In the genomic region with DNA sequence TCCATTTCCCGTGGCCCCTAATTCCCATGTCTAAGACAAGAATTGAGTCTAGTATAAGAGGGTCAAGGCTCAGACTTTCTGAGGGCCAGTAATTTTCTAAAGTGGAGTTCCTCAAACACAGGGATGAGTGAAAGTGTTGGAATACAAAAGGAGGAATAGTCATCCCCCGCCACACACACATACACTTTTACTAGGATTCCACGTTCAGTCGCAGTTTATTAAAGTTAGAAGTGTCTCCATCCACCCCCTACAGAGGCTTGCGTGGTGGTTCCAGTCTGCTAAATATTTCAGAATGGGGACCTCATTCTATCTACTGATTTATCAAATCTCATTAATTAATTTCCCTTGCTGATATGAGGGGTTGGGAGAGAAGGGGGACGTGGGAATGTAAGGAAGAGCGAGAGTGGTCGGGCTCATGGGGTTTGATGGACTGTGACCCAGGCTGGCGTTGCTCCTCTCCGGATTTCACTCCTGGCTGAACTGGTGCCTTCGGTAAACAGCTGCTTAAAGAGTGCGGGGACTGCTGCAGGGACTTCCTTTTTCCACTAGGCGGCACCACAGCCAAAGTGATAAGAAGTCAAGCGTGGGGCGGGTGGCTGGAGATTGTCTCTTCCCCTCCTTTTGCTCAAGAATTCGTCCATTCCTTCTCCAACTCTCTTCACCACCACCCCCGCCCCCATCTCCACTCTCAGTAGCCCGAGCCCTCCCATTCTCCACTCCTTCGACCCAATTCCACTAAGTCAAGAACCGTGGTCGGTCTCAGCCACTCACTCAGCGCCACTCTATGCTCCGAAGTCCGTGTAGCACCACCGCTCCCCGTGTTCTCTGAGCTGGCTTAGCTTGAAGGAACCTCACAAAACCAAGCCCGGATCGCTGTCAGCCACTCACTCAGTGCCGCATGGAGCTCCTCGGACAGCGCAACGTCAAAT, we compare ENCODE assay signal across 1 cellular context.
A peak's percentile ranks its signal among the peaks of the same experiment; 100 is the strongest.
TF ChIP-seq lines count a peak whose summit lies in the region.

No MANE protein-coding gene starts in this region.

TF ChIP-seq in GM12878, 131 proteins besides CTCF, POLR2A, EP300 and RAD21 (continued from another document and continues in another):
- TF ChIP-seq, protein P1, sequence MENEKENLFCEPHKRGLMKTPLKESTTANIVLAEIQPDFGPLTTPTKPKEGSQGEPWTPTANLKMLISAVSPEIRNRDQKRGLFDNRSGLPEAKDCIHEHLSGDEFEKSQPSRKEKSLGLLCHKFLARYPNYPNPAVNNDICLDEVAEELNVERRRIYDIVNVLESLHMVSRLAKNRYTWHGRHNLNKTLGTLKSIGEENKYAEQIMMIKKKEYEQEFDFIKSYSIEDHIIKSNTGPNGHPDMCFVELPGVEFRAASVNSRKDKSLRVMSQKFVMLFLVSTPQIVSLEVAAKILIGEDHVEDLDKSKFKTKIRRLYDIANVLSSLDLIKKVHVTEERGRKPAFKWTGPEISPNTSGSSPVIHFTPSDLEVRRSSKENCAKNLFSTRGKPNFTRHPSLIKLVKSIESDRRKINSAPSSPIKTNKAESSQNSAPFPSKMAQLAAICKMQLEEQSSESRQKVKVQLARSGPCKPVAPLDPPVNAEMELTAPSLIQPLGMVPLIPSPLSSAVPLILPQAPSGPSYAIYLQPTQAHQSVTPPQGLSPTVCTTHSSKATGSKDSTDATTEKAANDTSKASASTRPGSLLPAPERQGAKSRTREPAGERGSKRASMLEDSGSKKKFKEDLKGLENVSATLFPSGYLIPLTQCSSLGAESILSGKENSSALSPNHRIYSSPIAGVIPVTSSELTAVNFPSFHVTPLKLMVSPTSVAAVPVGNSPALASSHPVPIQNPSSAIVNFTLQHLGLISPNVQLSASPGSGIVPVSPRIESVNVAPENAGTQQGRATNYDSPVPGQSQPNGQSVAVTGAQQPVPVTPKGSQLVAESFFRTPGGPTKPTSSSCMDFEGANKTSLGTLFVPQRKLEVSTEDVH (IDR thresholded peaks at IDR 0.05; ENCODE audit: low read depth, partially characterized antibody) = no peak
- TF ChIP-seq, protein P2, sequence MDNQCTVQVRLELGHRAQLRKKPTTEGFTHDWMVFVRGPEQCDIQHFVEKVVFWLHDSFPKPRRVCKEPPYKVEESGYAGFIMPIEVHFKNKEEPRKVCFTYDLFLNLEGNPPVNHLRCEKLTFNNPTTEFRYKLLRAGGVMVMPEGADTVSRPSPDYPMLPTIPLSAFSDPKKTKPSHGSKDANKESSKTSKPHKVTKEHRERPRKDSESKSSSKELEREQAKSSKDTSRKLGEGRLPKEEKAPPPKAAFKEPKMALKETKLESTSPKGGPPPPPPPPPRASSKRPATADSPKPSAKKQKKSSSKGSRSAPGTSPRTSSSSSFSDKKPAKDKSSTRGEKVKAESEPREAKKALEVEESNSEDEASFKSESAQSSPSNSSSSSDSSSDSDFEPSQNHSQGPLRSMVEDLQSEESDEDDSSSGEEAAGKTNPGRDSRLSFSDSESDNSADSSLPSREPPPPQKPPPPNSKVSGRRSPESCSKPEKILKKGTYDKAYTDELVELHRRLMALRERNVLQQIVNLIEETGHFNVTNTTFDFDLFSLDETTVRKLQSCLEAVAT (IDR thresholded peaks at IDR 0.05) = peak; percentile 73; the same call in 1 of the 2 replicates
- TF ChIP-seq MEF2B (IDR thresholded peaks at IDR 0.05; ENCODE audit: partially characterized antibody, poor library complexity, severe bottlenecking) (no peak), HDAC2 (IDR thresholded peaks at IDR 0.05) (no peak), NFIC (IDR thresholded peaks at IDR 0.05; ENCODE audit: low read depth, low read length) (no peak), RELA (IDR thresholded peaks at IDR 0.05; ENCODE audit: borderline replicate concordance, partially characterized antibody) (peak; percentile 29), EGR1 (IDR thresholded peaks at IDR 0.05; ENCODE audit: borderline replicate concordance in 1 of 2, low read depth in 2 of 2, low read length in 2 of 2) (no peak), ETV6 (conservative IDR thresholded peaks at IDR 0.05 in 1 of 2, IDR thresholded peaks at IDR 0.05 in 1 of 2; ENCODE audit: borderline replicate concordance in 1 of 2, low read depth in 1 of 2) (no peak), NR2C1 (IDR thresholded peaks at IDR 0.05) (no peak), ZNF217 (IDR thresholded peaks at IDR 0.05) (no peak), TARDBP (IDR thresholded peaks at IDR 0.05; ENCODE audit: borderline replicate concordance) (no peak), DPF2 (IDR thresholded peaks at IDR 0.05) (no peak), PML (IDR thresholded peaks at IDR 0.05; ENCODE audit: low read length) (no peak), TAF1 (IDR thresholded peaks at IDR 0.05; ENCODE audit: borderline replicate concordance, low read depth, low read length) (no peak), YY1 (IDR thresholded peaks at IDR 0.05; ENCODE audit: low read depth, low read length) (peak; percentile 63; the same call in 1 of the 2 replicates), SREBF1 (IDR thresholded peaks at IDR 0.05; ENCODE audit: low read length) (no peak), STAT3 (IDR thresholded peaks at IDR 0.05; ENCODE audit: low read depth, low read length) (no peak), CREM (IDR thresholded peaks at IDR 0.05; ENCODE audit: low read depth) (no peak), PAX8 (IDR thresholded peaks at IDR 0.05) (no peak), RFX5 (IDR thresholded peaks at IDR 0.05; ENCODE audit: low read depth, low read length) (no peak), NR2C2 (IDR thresholded peaks at IDR 0.05; ENCODE audit: borderline replicate concordance, control insufficient read depth, insufficient read length, low read depth) (no peak)
- TF ChIP-seq, protein P3, sequence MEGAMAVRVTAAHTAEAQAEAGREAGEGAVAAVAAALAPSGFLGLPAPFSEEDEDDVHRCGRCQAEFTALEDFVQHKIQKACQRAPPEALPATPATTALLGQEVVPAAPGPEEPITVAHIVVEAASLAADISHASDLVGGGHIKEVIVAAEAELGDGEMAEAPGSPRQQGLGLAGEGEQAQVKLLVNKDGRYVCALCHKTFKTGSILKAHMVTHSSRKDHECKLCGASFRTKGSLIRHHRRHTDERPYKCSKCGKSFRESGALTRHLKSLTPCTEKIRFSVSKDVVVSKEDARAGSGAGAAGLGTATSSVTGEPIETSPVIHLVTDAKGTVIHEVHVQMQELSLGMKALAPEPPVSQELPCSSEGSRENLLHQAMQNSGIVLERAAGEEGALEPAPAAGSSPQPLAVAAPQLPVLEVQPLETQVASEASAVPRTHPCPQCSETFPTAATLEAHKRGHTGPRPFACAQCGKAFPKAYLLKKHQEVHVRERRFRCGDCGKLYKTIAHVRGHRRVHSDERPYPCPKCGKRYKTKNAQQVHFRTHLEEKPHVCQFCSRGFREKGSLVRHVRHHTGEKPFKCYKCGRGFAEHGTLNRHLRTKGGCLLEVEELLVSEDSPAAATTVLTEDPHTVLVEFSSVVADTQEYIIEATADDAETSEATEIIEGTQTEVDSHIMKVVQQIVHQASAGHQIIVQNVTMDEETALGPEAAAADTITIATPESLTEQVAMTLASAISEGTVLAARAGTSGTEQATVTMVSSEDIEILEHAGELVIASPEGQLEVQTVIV (IDR thresholded peaks at IDR 0.05; ENCODE audit: borderline replicate concordance, partially characterized antibody) = no peak
- TF ChIP-seq, protein P4, sequence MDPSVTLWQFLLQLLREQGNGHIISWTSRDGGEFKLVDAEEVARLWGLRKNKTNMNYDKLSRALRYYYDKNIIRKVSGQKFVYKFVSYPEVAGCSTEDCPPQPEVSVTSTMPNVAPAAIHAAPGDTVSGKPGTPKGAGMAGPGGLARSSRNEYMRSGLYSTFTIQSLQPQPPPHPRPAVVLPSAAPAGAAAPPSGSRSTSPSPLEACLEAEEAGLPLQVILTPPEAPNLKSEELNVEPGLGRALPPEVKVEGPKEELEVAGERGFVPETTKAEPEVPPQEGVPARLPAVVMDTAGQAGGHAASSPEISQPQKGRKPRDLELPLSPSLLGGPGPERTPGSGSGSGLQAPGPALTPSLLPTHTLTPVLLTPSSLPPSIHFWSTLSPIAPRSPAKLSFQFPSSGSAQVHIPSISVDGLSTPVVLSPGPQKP (IDR thresholded peaks at IDR 0.05; ENCODE audit: low read depth, low read length) = no peak
- TF ChIP-seq, protein P5, sequence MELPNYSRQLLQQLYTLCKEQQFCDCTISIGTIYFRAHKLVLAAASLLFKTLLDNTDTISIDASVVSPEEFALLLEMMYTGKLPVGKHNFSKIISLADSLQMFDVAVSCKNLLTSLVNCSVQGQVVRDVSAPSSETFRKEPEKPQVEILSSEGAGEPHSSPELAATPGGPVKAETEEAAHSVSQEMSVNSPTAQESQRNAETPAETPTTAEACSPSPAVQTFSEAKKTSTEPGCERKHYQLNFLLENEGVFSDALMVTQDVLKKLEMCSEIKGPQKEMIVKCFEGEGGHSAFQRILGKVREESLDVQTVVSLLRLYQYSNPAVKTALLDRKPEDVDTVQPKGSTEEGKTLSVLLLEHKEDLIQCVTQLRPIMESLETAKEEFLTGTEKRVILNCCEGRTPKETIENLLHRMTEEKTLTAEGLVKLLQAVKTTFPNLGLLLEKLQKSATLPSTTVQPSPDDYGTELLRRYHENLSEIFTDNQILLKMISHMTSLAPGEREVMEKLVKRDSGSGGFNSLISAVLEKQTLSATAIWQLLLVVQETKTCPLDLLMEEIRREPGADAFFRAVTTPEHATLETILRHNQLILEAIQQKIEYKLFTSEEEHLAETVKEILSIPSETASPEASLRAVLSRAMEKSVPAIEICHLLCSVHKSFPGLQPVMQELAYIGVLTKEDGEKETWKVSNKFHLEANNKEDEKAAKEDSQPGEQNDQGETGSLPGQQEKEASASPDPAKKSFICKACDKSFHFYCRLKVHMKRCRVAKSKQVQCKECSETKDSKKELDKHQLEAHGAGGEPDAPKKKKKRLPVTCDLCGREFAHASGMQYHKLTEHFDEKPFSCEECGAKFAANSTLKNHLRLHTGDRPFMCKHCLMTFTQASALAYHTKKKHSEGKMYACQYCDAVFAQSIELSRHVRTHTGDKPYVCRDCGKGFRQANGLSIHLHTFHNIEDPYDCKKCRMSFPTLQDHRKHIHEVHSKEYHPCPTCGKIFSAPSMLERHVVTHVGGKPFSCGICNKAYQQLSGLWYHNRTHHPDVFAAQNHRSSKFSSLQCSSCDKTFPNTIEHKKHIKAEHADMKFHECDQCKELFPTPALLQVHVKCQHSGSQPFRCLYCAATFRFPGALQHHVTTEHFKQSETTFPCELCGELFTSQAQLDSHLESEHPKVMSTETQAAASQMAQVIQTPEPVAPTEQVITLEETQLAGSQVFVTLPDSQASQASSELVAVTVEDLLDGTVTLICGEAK (IDR thresholded peaks at IDR 0.05; ENCODE audit: borderline replicate concordance) = no peak; the same call in 1 of the 2 replicates
- TF ChIP-seq, protein P6, sequence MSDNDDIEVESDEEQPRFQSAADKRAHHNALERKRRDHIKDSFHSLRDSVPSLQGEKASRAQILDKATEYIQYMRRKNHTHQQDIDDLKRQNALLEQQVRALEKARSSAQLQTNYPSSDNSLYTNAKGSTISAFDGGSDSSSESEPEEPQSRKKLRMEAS (IDR thresholded peaks at IDR 0.05; ENCODE audit: low read depth, low read length) = no peak
- TF ChIP-seq, protein P7, sequence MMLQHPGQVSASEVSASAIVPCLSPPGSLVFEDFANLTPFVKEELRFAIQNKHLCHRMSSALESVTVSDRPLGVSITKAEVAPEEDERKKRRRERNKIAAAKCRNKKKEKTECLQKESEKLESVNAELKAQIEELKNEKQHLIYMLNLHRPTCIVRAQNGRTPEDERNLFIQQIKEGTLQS (IDR thresholded peaks at IDR 0.05; ENCODE audit: borderline replicate concordance, extremely low read depth, low read depth, low read length) = no peak
- TF ChIP-seq, protein P8, sequence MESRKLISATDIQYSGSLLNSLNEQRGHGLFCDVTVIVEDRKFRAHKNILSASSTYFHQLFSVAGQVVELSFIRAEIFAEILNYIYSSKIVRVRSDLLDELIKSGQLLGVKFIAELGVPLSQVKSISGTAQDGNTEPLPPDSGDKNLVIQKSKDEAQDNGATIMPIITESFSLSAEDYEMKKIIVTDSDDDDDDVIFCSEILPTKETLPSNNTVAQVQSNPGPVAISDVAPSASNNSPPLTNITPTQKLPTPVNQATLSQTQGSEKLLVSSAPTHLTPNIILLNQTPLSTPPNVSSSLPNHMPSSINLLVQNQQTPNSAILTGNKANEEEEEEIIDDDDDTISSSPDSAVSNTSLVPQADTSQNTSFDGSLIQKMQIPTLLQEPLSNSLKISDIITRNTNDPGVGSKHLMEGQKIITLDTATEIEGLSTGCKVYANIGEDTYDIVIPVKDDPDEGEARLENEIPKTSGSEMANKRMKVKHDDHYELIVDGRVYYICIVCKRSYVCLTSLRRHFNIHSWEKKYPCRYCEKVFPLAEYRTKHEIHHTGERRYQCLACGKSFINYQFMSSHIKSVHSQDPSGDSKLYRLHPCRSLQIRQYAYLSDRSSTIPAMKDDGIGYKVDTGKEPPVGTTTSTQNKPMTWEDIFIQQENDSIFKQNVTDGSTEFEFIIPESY (IDR thresholded peaks at IDR 0.05) = no peak
- TF ChIP-seq, protein P9, sequence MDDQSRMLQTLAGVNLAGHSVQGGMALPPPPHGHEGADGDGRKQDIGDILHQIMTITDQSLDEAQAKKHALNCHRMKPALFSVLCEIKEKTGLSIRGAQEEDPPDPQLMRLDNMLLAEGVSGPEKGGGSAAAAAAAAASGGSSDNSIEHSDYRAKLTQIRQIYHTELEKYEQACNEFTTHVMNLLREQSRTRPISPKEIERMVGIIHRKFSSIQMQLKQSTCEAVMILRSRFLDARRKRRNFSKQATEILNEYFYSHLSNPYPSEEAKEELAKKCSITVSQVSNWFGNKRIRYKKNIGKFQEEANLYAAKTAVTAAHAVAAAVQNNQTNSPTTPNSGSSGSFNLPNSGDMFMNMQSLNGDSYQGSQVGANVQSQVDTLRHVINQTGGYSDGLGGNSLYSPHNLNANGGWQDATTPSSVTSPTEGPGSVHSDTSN (IDR thresholded peaks at IDR 0.05; ENCODE audit: insufficient replicate concordance, low read depth, low read length) = no peak
- TF ChIP-seq, protein P10, sequence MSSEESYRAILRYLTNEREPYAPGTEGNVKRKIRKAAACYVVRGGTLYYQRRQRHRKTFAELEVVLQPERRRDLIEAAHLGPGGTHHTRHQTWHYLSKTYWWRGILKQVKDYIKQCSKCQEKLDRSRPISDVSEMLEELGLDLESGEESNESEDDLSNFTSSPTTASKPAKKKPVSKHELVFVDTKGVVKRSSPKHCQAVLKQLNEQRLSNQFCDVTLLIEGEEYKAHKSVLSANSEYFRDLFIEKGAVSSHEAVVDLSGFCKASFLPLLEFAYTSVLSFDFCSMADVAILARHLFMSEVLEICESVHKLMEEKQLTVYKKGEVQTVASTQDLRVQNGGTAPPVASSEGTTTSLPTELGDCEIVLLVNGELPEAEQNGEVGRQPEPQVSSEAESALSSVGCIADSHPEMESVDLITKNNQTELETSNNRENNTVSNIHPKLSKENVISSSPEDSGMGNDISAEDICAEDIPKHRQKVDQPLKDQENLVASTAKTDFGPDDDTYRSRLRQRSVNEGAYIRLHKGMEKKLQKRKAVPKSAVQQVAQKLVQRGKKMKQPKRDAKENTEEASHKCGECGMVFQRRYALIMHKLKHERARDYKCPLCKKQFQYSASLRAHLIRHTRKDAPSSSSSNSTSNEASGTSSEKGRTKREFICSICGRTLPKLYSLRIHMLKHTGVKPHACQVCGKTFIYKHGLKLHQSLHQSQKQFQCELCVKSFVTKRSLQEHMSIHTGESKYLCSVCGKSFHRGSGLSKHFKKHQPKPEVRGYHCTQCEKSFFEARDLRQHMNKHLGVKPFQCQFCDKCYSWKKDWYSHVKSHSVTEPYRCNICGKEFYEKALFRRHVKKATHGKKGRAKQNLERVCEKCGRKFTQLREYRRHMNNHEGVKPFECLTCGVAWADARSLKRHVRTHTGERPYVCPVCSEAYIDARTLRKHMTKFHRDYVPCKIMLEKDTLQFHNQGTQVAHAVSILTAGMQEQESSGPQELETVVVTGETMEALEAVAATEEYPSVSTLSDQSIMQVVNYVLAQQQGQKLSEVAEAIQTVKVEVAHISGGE (CRISPR knock-in tag; IDR thresholded peaks at IDR 0.05) = no peak
